In the genomic region with DNA sequence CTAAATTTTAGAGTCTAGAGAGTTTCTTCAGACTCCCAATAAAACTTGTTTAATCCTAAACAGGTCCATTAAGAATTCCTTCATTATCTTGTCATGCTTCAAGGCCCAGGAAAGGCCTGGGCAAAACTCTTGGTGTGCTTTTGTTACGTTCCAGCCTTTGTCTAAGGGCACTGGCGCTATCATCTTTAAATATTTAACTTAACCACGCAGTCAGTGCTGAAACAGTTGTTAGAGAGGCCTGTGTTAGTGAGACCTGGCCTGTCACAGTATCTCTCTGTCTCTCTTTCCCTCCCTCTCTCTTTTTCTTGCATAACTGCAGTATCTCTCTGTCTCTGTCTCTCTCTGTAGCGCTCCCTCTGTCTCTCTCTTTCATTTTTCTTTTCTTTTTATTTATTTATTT, we compare ENCODE assay signal across 26 cellular contexts. TPM values are rescaled to one million over a fixed set of nuclear protein-coding genes. Genes with fewer than 3 reads are reported as not detected.
DNase-seq lines count a peak whose midpoint lies in the region; ATAC-seq, FAIRE-seq and TF ChIP-seq lines count a peak whose summit lies in the region.
"Had no signal": no experiment of that assay in that cellular context is flagged by ENCODE, and none has a peak within 500 bp of the region (broad histone marks: within the 10 kb centered on the region; RNA-seq: fewer than 3 reads in every experiment).

No MANE protein-coding gene starts in this region.

- H3K4me3 ChIP-seq in A549 (no peak overlapping the region), H1 (ENCODE audit: extremely low read depth in 1 of 4, insufficient read depth in 2 of 4, low read depth in 3 of 4, low read length in 4 of 4) (no peak overlapping the region), mesenchymal stem cell (ENCODE audit: insufficient read depth in 1 of 2, low read depth in 1 of 2, low read length in 2 of 2) (no peak overlapping the region), rectal smooth muscle tissue (ENCODE audit: low read length) (no peak overlapping the region), right lobe of liver (no peak overlapping the region)
- H3K4me3 ChIP-seq: HAP-1, MG63, SK-N-MC had no signal

- 0 out of 2 replicates have a peak overlapping the region, but pooled peaks have one; percentile 72 for H2BK20ac ChIP-seq in H1 (ENCODE audit: low read length)

- TF ChIP-seq RAD21 in A549 (conservative IDR thresholded peaks at IDR 0.05 in 1 of 2, IDR thresholded peaks at IDR 0.05 in 1 of 2), result no peak
- no peak for TF ChIP-seq RAD21 in H1 (IDR thresholded peaks at IDR 0.05 in 1 of 2, conservative IDR thresholded peaks at IDR 0.05 in 1 of 2; ENCODE audit: low read depth in 2 of 2, low read length in 2 of 2)

- H3K9me3 ChIP-seq in A549 (no peaks in the 10 kb centered on the region), H1 (ENCODE audit: insufficient read depth in 2 of 2, low read depth in 1 of 2, low read length in 1 of 2) (no peaks in the 10 kb centered on the region), mesenchymal stem cell (ENCODE audit: control insufficient read depth, low read length) (no peaks in the 10 kb centered on the region), right lobe of liver (no peaks in the 10 kb centered on the region)
- H3K9me3 ChIP-seq: BE2C, HAP-1, MG63 had no signal

- H3K23me2 ChIP-seq in H1 (ENCODE audit: low read depth, low read length), result no peaks in the 10 kb centered on the region

- no peak overlapping the region for H3K4me2 ChIP-seq in A549
- H3K4me2 ChIP-seq in H1 (ENCODE audit: insufficient read depth in 1 of 2, low read depth in 2 of 2, low read length in 2 of 2), result no peak overlapping the region
- peak overlapping the region; percentile 16 for H3K4me2 ChIP-seq in mesenchymal stem cell (ENCODE audit: low read length, poor library complexity, severe bottlenecking)

- H3K4ac ChIP-seq in H1 (replicated peaks; ENCODE audit: insufficient read length, low read depth, low read length) (no peak overlapping the region), mesenchymal stem cell (ENCODE audit: low read depth in 1 of 2, low read length in 2 of 2) (no peak overlapping the region)

- H3K56ac ChIP-seq in H1 (replicated peaks; ENCODE audit: insufficient read length, low read depth, low read length), result no peak overlapping the region

- peak overlapping the region; percentile 50; the same call in 1 of the 2 replicates for H2BK12ac ChIP-seq in H1 (ENCODE audit: low read depth, low read length)
- no peak overlapping the region for H2BK12ac ChIP-seq in mesenchymal stem cell (ENCODE audit: low read length in 2 of 2)

- H2AK5ac ChIP-seq in H1 (ENCODE audit: low read depth, low read length), result no peak overlapping the region
- H2AK5ac ChIP-seq in mesenchymal stem cell (ENCODE audit: low read length, severe bottlenecking), result no peak overlapping the region

- DNase-seq in A549 (ENCODE audit: low read depth in 1 of 2, low spot score in 1 of 2) (no peak), H1 (ENCODE audit: low read depth in 1 of 2, low spot score in 2 of 2) (no peak), mesenchymal stem cell (no peak), right lobe of liver (no peak), omental fat pad (ENCODE audit: low spot score) (no peak)
- DNase-seq: ACHN; BE2C; CD8-positive, alpha-beta memory T cell; DMS153; DND-41; HFFc6; KBM-7; MG63; NCI-H1694; NCI-H2081; NCI-H2227 treated with DMSO at 0.1 percent for 48 hours; NCI-H526 treated with DMSO at 0.1 percent for 48 hours; SHP77 treated with DMSO at 0.1 percent for 48 hours had no signal

- no peak overlapping the region for H3K9ac ChIP-seq in H1 (replicated peaks in 1 of 4; ENCODE audit: extremely low read depth in 1 of 4, low read depth in 3 of 4, low read length in 3 of 4)
- no peak overlapping the region for H3K9ac ChIP-seq in mesenchymal stem cell (ENCODE audit: low read length)
- H3K9ac ChIP-seq in rectal smooth muscle tissue (ENCODE audit: low read length), result no peak overlapping the region

- H3K36me3 ChIP-seq in H1 (ENCODE audit: control insufficient read depth in 2 of 4, insufficient read depth in 4 of 4, low read length in 3 of 4), result no peaks in the 10 kb centered on the region
- no peaks in the 10 kb centered on the region for H3K36me3 ChIP-seq in mesenchymal stem cell (ENCODE audit: control insufficient read depth in 1 of 2, insufficient read depth in 2 of 2, low read depth in 1 of 2, low read length in 2 of 2)
- no peaks in the 10 kb centered on the region for H3K36me3 ChIP-seq in rectal smooth muscle tissue (ENCODE audit: control insufficient read depth, insufficient read depth, low read length)
- H3K36me3 ChIP-seq in right lobe of liver, result no peaks in the 10 kb centered on the region
- H3K36me3 ChIP-seq: BE2C, HAP-1, MG63 had no signal

- no peak for TF ChIP-seq CTCF in A549 (IDR thresholded peaks at IDR 0.05)
- TF ChIP-seq CTCF in H1 (IDR thresholded peaks at IDR 0.05; ENCODE audit: control extremely low read depth in 1 of 3, insufficient read depth in 1 of 3, low read depth in 1 of 3, low read length in 3 of 3), result no peak
- TF ChIP-seq CTCF in right lobe of liver (IDR thresholded peaks at IDR 0.05), result no peak
- TF ChIP-seq CTCF in omental fat pad (IDR thresholded peaks at IDR 0.05), result no peak

- CTCF ChIA-PET in A549 (lab: Yijun Ruan, JAX), result interaction anchor here (0.6 kb wide), 1 partner anchor 193 kb away, joined by 3 read pairs; no protein-coding TSS in a partner anchor
- CTCF ChIA-PET in H1 (lab: Charles Lee; ENCODE audit: partially characterized antibody), result interaction anchor here (0.7 kb wide), 1 partner anchor 486 kb away, joined by 3 read pairs; no protein-coding TSS in a partner anchor

- WGBS in A549 (ENCODE audit: missing lambda C conversion rate), result 62% methylated on average over 4 of the region's 4 CpGs
- 81% methylated on average over 4 of the region's 4 CpGs; no CpG with 5 or more reads in 1 of the 2 experiments for WGBS in H1 (ENCODE audit: extremely low coverage in 1 of 2, insufficient coverage in 1 of 2, insufficient read length in 1 of 2, insufficient replicate concordance in 2 of 2, low coverage in 1 of 2, low lambda C conversion rate in 2 of 2, missing lambda C conversion rate in 1 of 2), 2 experiments
- WGBS in mesenchymal stem cell, result 64% methylated on average over 3 of the region's 4 CpGs
- WGBS in right lobe of liver (ENCODE audit: insufficient coverage, low coverage, low lambda C conversion rate, missing lambda C conversion rate), result 62% methylated on average over 4 of the region's 4 CpGs

- no peaks in the 10 kb centered on the region for H3K79me1 ChIP-seq in H1 (ENCODE audit: low read depth, low read length)
- H3K79me1 ChIP-seq in mesenchymal stem cell (replicated peaks; ENCODE audit: low read length, poor library complexity, severe bottlenecking), result no peaks in the 10 kb centered on the region

- no peak overlapping the region for H2BK5ac ChIP-seq in H1 (ENCODE audit: low read depth, low read length)
- H2BK5ac ChIP-seq in mesenchymal stem cell (ENCODE audit: low read depth, low read length, poor library complexity, severe bottlenecking), result no peak overlapping the region

- H3K23ac ChIP-seq in H1 (ENCODE audit: insufficient read length), result no peak overlapping the region
- H3K23ac ChIP-seq in mesenchymal stem cell (ENCODE audit: low read length in 2 of 2), result no peak overlapping the region

- H4K8ac ChIP-seq in H1 (ENCODE audit: extremely low read depth, insufficient read depth, low read length), result no peak overlapping the region
- H4K8ac ChIP-seq in mesenchymal stem cell (ENCODE audit: low read length), result no peak overlapping the region

- no peaks in the 10 kb centered on the region for H3K79me2 ChIP-seq in H1 (ENCODE audit: control insufficient read depth in 1 of 2, insufficient read depth in 2 of 2, low read length in 2 of 2)

- TF ChIP-seq POLR2A in A549 (IDR thresholded peaks at IDR 0.05; ENCODE audit: low read length) (no peak), H1 (IDR thresholded peaks at IDR 0.05; ENCODE audit: control extremely low read depth in 1 of 2, low read depth in 2 of 2, low read length in 2 of 2) (no peak), right lobe of liver (IDR thresholded peaks at IDR 0.05) (no peak)

- no peak overlapping the region for H4K91ac ChIP-seq in H1 (replicated peaks; ENCODE audit: insufficient read length, low read length)
- H4K91ac ChIP-seq in mesenchymal stem cell (ENCODE audit: low read length), result no peak overlapping the region

- H4K5ac ChIP-seq in H1 (ENCODE audit: insufficient read length, low read depth, low read length), result no peak overlapping the region

- POLR2A ChIA-PET in A549 (lab: Yijun Ruan, JAX), result no interaction called here
- POLR2A ChIA-PET in H1 (lab: Charles Lee; ENCODE audit: partially characterized antibody), result no interaction called here

- no peak overlapping the region for H2BK15ac ChIP-seq in H1 (ENCODE audit: low read length)
- no peak overlapping the region for H2BK15ac ChIP-seq in mesenchymal stem cell (ENCODE audit: low read depth, poor library complexity, severe bottlenecking)

- no peak for TF ChIP-seq EP300 in A549 (IDR thresholded peaks at IDR 0.05)
- TF ChIP-seq EP300 in H1 (IDR thresholded peaks at IDR 0.05; ENCODE audit: borderline replicate concordance in 1 of 2, low read depth in 2 of 2, low read length in 2 of 2), result no peak

- peak overlapping the region; percentile 44 to 90; a peak in 4 of 6 replicates for H3K27ac ChIP-seq in A549
- H3K27ac ChIP-seq in H1 (ENCODE audit: low read depth, low read length), result no peak overlapping the region
- H3K27ac ChIP-seq in mesenchymal stem cell (ENCODE audit: low read length, poor library complexity, severe bottlenecking), result peak overlapping the region; percentile 45
- peak overlapping the region; percentile 40 for H3K27ac ChIP-seq in rectal smooth muscle tissue (ENCODE audit: low read depth, low read length)
- H3K27ac ChIP-seq in right lobe of liver, result no peak overlapping the region
- H3K27ac ChIP-seq: 22Rv1, SK-N-MC had no signal

- ATAC-seq in A549 (no peak), right lobe of liver (no peak), GM19455 (IDR thresholded peaks at IDR 0.05; ENCODE audit: unreplicated experiment) (no peak), HG03108 (IDR thresholded peaks at IDR 0.05; ENCODE audit: unreplicated experiment) (no peak), omental fat pad (ENCODE audit: low FRiP score) (no peak)

- H2AFZ ChIP-seq in H1 (ENCODE audit: low read length) (no peak overlapping the region), mesenchymal stem cell (ENCODE audit: low read depth, low read length) (no peak overlapping the region)

- H3K4me1 ChIP-seq in A549, result peaks cover 27% of the 10 kb centered on the region
- peaks cover 6 to 15% (median 10%) of the 10 kb centered on the region in 4 experiments for H3K4me1 ChIP-seq in H1 (replicated peaks in 1 of 4; ENCODE audit: control insufficient read depth in 3 of 4, insufficient read depth in 4 of 4, low read length in 3 of 4)
- H3K4me1 ChIP-seq in mesenchymal stem cell (ENCODE audit: control insufficient read depth, insufficient read depth, low read depth, low read length), result peaks cover 7% of the 10 kb centered on the region
- peaks cover 7% of the 10 kb centered on the region for H3K4me1 ChIP-seq in rectal smooth muscle tissue (ENCODE audit: control insufficient read depth, insufficient read depth, low read length)
- no peaks in the 10 kb centered on the region for H3K4me1 ChIP-seq in right lobe of liver
- H3K4me1 ChIP-seq: BE2C had no signal

- no peaks in the 10 kb centered on the region for H3K27me3 ChIP-seq in H1 (replicated peaks in 1 of 4; ENCODE audit: control insufficient read depth in 3 of 4, extremely low read depth in 1 of 4, insufficient read depth in 3 of 4, low read length in 3 of 4)
- H3K27me3 ChIP-seq in mesenchymal stem cell (ENCODE audit: control insufficient read depth in 1 of 2, insufficient read depth in 1 of 2, low read length in 2 of 2), result no peaks in the 10 kb centered on the region
- no peaks in the 10 kb centered on the region for H3K27me3 ChIP-seq in rectal smooth muscle tissue (ENCODE audit: control insufficient read depth, insufficient read depth, low read length)
- H3K27me3 ChIP-seq in right lobe of liver, result no peaks in the 10 kb centered on the region
- H3K27me3 ChIP-seq: BE2C, MG63 had no signal

- no peaks in the 10 kb centered on the region for H4K20me1 ChIP-seq in H1 (replicated peaks in 1 of 2; ENCODE audit: control insufficient read depth in 1 of 2, insufficient read depth in 2 of 2, low read length in 2 of 2)

- H3K14ac ChIP-seq in H1 (ENCODE audit: insufficient read length) (no peak overlapping the region), mesenchymal stem cell (ENCODE audit: low read length in 2 of 2) (no peak overlapping the region)

- intact Hi-C loops in right lobe of liver (cut with DNase I), result no loop called here

- no peak for FAIRE-seq in A549 (lab: Jason Lieb, UNC)
- no peak for FAIRE-seq in H1 (lab: Jason Lieb, UNC)

- H2BK120ac ChIP-seq in H1 (replicated peaks; ENCODE audit: low read depth, low read length) (no peak overlapping the region), mesenchymal stem cell (ENCODE audit: low read depth, low read length) (no peak overlapping the region)

- no peak overlapping the region for H3K18ac ChIP-seq in H1 (ENCODE audit: extremely low read depth, low read length)
- H3K18ac ChIP-seq in mesenchymal stem cell (ENCODE audit: low read depth in 1 of 2, low read length in 2 of 2), result no peak overlapping the region

RNA-seq across cellular contexts. Expression of gene OR1M1, which starts 8.2 kb away (rescaled TPM):
- polyA plus RNA-seq in A549 (2011; rRNA removed) (not detected in 2 replicates), A549 (2017; fragmentation: RNase III; extraction: RNeasy Plus Mini Kit Qiagen cat#74134 plus additional on column Dnase treatment) (not detected in 3 replicates), H1 (2011; rRNA removed) (0.12 TPM in 1 of 2 replicates, not detected in the other)
- polyA plus RNA-seq in A549 (2012; cell fraction: cytosol; rRNA removed), result not detected in 2 replicates
- not detected in 2 replicates for polyA plus RNA-seq in A549 (2012; cell fraction: nucleus; rRNA removed)
- polyA minus RNA-seq in A549 (2011; rRNA and poly(A)+ RNA removed), result not detected in 2 replicates
- not detected in 2 replicates for total RNA-seq in H1 (2021; fragmentation: NEBNext Ultra II Directional; extraction: Animal tissue kit (Norgen Biotek cat#: 25700))
- 0.03 TPM for polyA plus RNA-seq in H1 (2011; cell fraction: cytosol; rRNA removed)
- not detected for polyA plus RNA-seq in H1 (2011; cell fraction: nucleus; rRNA removed)
- polyA plus RNA-seq in H1 (2012, experiment 1 of 2), result not detected in 4 replicates
- polyA plus RNA-seq in H1 (2012, experiment 2 of 2), result not detected
- not detected for polyA plus RNA-seq in H1 (2013, experiment 1 of 2)
- polyA plus RNA-seq in H1 (2013, experiment 2 of 2), result not detected
- polyA minus RNA-seq in H1 (2011; rRNA and poly(A)+ RNA removed), result 0.54 TPM in 1 of 2 replicates, not detected in the other
- not detected for polyA minus RNA-seq in H1 (2011; cell fraction: cytosol; rRNA and poly(A)+ RNA removed)
- polyA minus RNA-seq in H1 (2011; cell fraction: nucleus; rRNA and poly(A)+ RNA removed), result not detected
- polyA plus RNA-seq in mesenchymal stem cell (2013, experiment 1 of 2), result not detected
- not detected for polyA plus RNA-seq in mesenchymal stem cell (2013, experiment 2 of 2)
- total RNA-seq in right lobe of liver (not detected), omental fat pad (not detected)
- total RNA-seq: CD8-positive, alpha-beta memory T cell; HFFc6; NCI-H460 had no signal
- polyA plus RNA-seq: CD14-positive monocyte; CD8-positive, alpha-beta memory T cell had no signal

RNA-seq across cellular contexts. Expression of gene OR7G2, which starts 28.6 kb away (rescaled TPM):
- not detected in 2 replicates for polyA plus RNA-seq in A549 (2011; rRNA removed)
- not detected in 2 replicates for polyA plus RNA-seq in A549 (2012; cell fraction: cytosol; rRNA removed)
- polyA plus RNA-seq in A549 (2012; cell fraction: nucleus; rRNA removed), result not detected in 2 replicates
- polyA plus RNA-seq in A549 (2017; fragmentation: RNase III; extraction: RNeasy Plus Mini Kit Qiagen cat#74134 plus additional on column Dnase treatment), result not detected in 3 replicates
- polyA minus RNA-seq in A549 (2011; rRNA and poly(A)+ RNA removed), result not detected in 2 replicates
- not detected in 2 replicates for total RNA-seq in H1 (2021; fragmentation: NEBNext Ultra II Directional; extraction: Animal tissue kit (Norgen Biotek cat#: 25700))
- not detected in 2 replicates for polyA plus RNA-seq in H1 (2011; rRNA removed)
- polyA plus RNA-seq in H1 (2011; cell fraction: cytosol; rRNA removed), result not detected
- not detected for polyA plus RNA-seq in H1 (2011; cell fraction: nucleus; rRNA removed)
- not detected in 4 replicates for polyA plus RNA-seq in H1 (2012, experiment 1 of 2)
- polyA plus RNA-seq in H1 (2012, experiment 2 of 2), result not detected
- not detected for polyA plus RNA-seq in H1 (2013, experiment 1 of 2)
- not detected for polyA plus RNA-seq in H1 (2013, experiment 2 of 2)
- polyA minus RNA-seq in H1 (2011; rRNA and poly(A)+ RNA removed), result not detected in 2 replicates
- polyA minus RNA-seq in H1 (2011; cell fraction: cytosol; rRNA and poly(A)+ RNA removed), result not detected
- not detected for polyA minus RNA-seq in H1 (2011; cell fraction: nucleus; rRNA and poly(A)+ RNA removed)
- not detected for polyA plus RNA-seq in mesenchymal stem cell (2013, experiment 1 of 2)
- polyA plus RNA-seq in mesenchymal stem cell (2013, experiment 2 of 2), result not detected
- total RNA-seq in right lobe of liver, result not detected
- not detected for total RNA-seq in omental fat pad
- total RNA-seq: CD8-positive, alpha-beta memory T cell; HFFc6; NCI-H460 had no signal
- polyA plus RNA-seq: CD14-positive monocyte; CD8-positive, alpha-beta memory T cell had no signal

RNA-seq across cellular contexts. Expression of gene OR7G1, which starts 36.9 kb away (rescaled TPM):
- polyA plus RNA-seq in A549 (2011; rRNA removed), result not detected in 2 replicates
- not detected in 2 replicates for polyA plus RNA-seq in A549 (2012; cell fraction: cytosol; rRNA removed)
- polyA plus RNA-seq in A549 (2012; cell fraction: nucleus; rRNA removed), result not detected in 2 replicates
- polyA plus RNA-seq in A549 (2017; fragmentation: RNase III; extraction: RNeasy Plus Mini Kit Qiagen cat#74134 plus additional on column Dnase treatment), result not detected in 3 replicates
- not detected in 2 replicates for polyA minus RNA-seq in A549 (2011; rRNA and poly(A)+ RNA removed)
- total RNA-seq in H1 (2021; fragmentation: NEBNext Ultra II Directional; extraction: Animal tissue kit (Norgen Biotek cat#: 25700)), result not detected in 2 replicates
- not detected in 2 replicates for polyA plus RNA-seq in H1 (2011; rRNA removed)
- polyA plus RNA-seq in H1 (2011; cell fraction: cytosol; rRNA removed), result not detected
- polyA plus RNA-seq in H1 (2011; cell fraction: nucleus; rRNA removed), result not detected
- polyA plus RNA-seq in H1 (2012, experiment 1 of 2), result not detected in 4 replicates
- not detected for polyA plus RNA-seq in H1 (2012, experiment 2 of 2)
- not detected for polyA plus RNA-seq in H1 (2013, experiment 1 of 2)
- not detected for polyA plus RNA-seq in H1 (2013, experiment 2 of 2)
- polyA minus RNA-seq in H1 (2011; rRNA and poly(A)+ RNA removed), result not detected in 2 replicates
- not detected for polyA minus RNA-seq in H1 (2011; cell fraction: cytosol; rRNA and poly(A)+ RNA removed)
- polyA minus RNA-seq in H1 (2011; cell fraction: nucleus; rRNA and poly(A)+ RNA removed), result not detected
- polyA plus RNA-seq in mesenchymal stem cell (2013, experiment 1 of 2), result not detected
- not detected for polyA plus RNA-seq in mesenchymal stem cell (2013, experiment 2 of 2)
- total RNA-seq in right lobe of liver, result not detected
- not detected for total RNA-seq in omental fat pad
- total RNA-seq: CD8-positive, alpha-beta memory T cell; HFFc6; NCI-H460 had no signal
- polyA plus RNA-seq: CD14-positive monocyte; CD8-positive, alpha-beta memory T cell had no signal

RNA-seq across cellular contexts. Expression of gene OR7G3, which starts 48.1 kb away (rescaled TPM):
- polyA plus RNA-seq in A549 (2011; rRNA removed) (not detected in 2 replicates), A549 (2017; fragmentation: RNase III; extraction: RNeasy Plus Mini Kit Qiagen cat#74134 plus additional on column Dnase treatment) (not detected in 3 replicates), H1 (2011; rRNA removed) (not detected in 2 replicates)
- polyA plus RNA-seq in A549 (2012; cell fraction: cytosol; rRNA removed), result not detected in 2 replicates
- polyA plus RNA-seq in A549 (2012; cell fraction: nucleus; rRNA removed), result not detected in 2 replicates
- not detected in 2 replicates for polyA minus RNA-seq in A549 (2011; rRNA and poly(A)+ RNA removed)
- not detected in 2 replicates for total RNA-seq in H1 (2021; fragmentation: NEBNext Ultra II Directional; extraction: Animal tissue kit (Norgen Biotek cat#: 25700))
- not detected for polyA plus RNA-seq in H1 (2011; cell fraction: cytosol; rRNA removed)
- polyA plus RNA-seq in H1 (2011; cell fraction: nucleus; rRNA removed), result not detected
- not detected in 4 replicates for polyA plus RNA-seq in H1 (2012, experiment 1 of 2)
- polyA plus RNA-seq in H1 (2012, experiment 2 of 2), result not detected
- not detected for polyA plus RNA-seq in H1 (2013, experiment 1 of 2)
- not detected for polyA plus RNA-seq in H1 (2013, experiment 2 of 2)
- polyA minus RNA-seq in H1 (2011; rRNA and poly(A)+ RNA removed), result not detected in 2 replicates
- not detected for polyA minus RNA-seq in H1 (2011; cell fraction: cytosol; rRNA and poly(A)+ RNA removed)
- polyA minus RNA-seq in H1 (2011; cell fraction: nucleus; rRNA and poly(A)+ RNA removed), result not detected
- not detected for polyA plus RNA-seq in mesenchymal stem cell (2013, experiment 1 of 2)
- not detected for polyA plus RNA-seq in mesenchymal stem cell (2013, experiment 2 of 2)
- total RNA-seq in right lobe of liver (not detected), omental fat pad (not detected)
- total RNA-seq: CD8-positive, alpha-beta memory T cell; HFFc6; NCI-H460 had no signal
- polyA plus RNA-seq: CD14-positive monocyte; CD8-positive, alpha-beta memory T cell had no signal

Comparison
In these comparisons a context has a peak if more than half of its experiments do, and no peak if none do; other contexts are left out.
1. H3K27ac ChIP-seq: peak in A549 (2 of 2), mesenchymal stem cell (single experiment) and rectal smooth muscle tissue (single experiment); none in H1 (single experiment) and right lobe of liver (0 of 3).